In the genomic region with DNA sequence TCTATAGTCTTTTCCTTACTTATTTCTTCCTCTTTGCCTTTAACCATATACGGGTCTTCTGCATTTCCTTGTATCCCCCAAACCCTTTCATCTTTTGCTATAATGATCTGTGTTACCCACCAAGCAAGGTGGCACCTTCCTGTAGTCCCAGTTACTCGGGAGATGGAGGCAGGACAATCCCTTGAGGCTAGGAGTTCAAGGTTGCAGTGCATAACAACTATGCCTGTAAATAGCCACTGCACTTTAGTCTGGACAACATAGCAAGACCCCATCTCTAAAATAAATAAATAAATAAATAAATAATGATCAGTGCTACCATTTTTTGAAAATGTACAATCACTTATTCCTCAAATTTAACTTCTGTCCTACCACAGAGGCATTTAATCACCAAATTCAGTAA, we compare ENCODE assay signal across 23 cellular contexts. TPM values are rescaled to one million over a fixed set of nuclear protein-coding genes. Genes with fewer than 3 reads are reported as not detected.
A peak's percentile ranks its signal among the peaks of the same experiment; 100 is the strongest.
DNase-seq lines count a peak whose midpoint lies in the region; ATAC-seq, FAIRE-seq and TF ChIP-seq lines count a peak whose summit lies in the region.
"Had no signal": no experiment of that assay in that cellular context is flagged by ENCODE, and none has a peak within 500 bp of the region (broad histone marks: within the 10 kb centered on the region; RNA-seq: fewer than 3 reads in every experiment).

No MANE protein-coding gene starts in this region.

- H3K36me3 Mint-ChIP-seq in MCF 10A (ENCODE audit: insufficient read depth, unreplicated experiment) (peaks cover 77% of the 10 kb centered on the region), CD14-positive monocyte (peaks cover 63 to 80% of the 10 kb centered on the region in 2 donors), T-helper 17 cell (ENCODE audit: low read depth) (peaks cover 17% of the 10 kb centered on the region)
- peaks cover 63% of the 10 kb centered on the region for H3K36me3 Mint-ChIP-seq in dendritic cell treated with granulocyte-macrophage colony-stimulating factor and Interleukin-4, amounts not matched to agents 40 ng/mL and 50 ng/mL, for 4 days (ENCODE audit: low read depth)

- H4K20me1 ChIP-seq in mammary epithelial cell (ENCODE audit: insufficient read depth, low read length): no peaks in the 10 kb centered on the region
- no peaks in the 10 kb centered on the region for H4K20me1 ChIP-seq in Karpas-422 (ENCODE audit: insufficient read depth, low read depth, low read length)

- H3K4me3 Mint-ChIP-seq in MCF 10A (ENCODE audit: unreplicated experiment) (no peak overlapping the region), CD14-positive monocyte (no peak overlapping the region), T-helper 17 cell (no peak overlapping the region)
- no peak overlapping the region for H3K4me3 Mint-ChIP-seq in dendritic cell treated with granulocyte-macrophage colony-stimulating factor and Interleukin-4, amounts not matched to agents 40 ng/mL and 50 ng/mL, for 4 days
- H3K4me3 Mint-ChIP-seq: CD4-positive, alpha-beta T cell; HFFc6 had no signal

- CTCF ChIA-PET in MCF 10A (lab: Yijun Ruan, JAX) (interaction anchor here (1.0 to 1.8 kb wide), 2 partner anchors 53 to 272 kb away, joined by 3 to 7 read pairs; no protein-coding TSS in a partner anchor), mammary epithelial cell (lab: Charles Lee; ENCODE audit: low non-redundant PET) (no interaction called here)

- H3K4me2 ChIP-seq in mammary epithelial cell (ENCODE audit: insufficient read depth, low read depth, low read length): no peak overlapping the region
- H3K4me2 ChIP-seq in Karpas-422 (ENCODE audit: low read depth, low read length, poor library complexity, severe bottlenecking): no peak overlapping the region

- no peaks in the 10 kb centered on the region for H3K9me3 Mint-ChIP-seq in MCF 10A (ENCODE audit: unreplicated experiment)
- H3K9me3 Mint-ChIP-seq in CD14-positive monocyte: peaks cover 0 to 1% (median 0%) of the 10 kb centered on the region in 7 donors
- no peaks in the 10 kb centered on the region for H3K9me3 Mint-ChIP-seq in dendritic cell treated with granulocyte-macrophage colony-stimulating factor and Interleukin-4, amounts not matched to agents 40 ng/mL and 50 ng/mL, for 4 days
- H3K9me3 Mint-ChIP-seq: CD4-positive, alpha-beta T cell; HFFc6; IgD-negative memory B cell had no signal

- H2AFZ ChIP-seq in mammary epithelial cell (ENCODE audit: low read depth, low read length) (no peak overlapping the region), Karpas-422 (ENCODE audit: low read length) (no peak overlapping the region)
- H2AFZ ChIP-seq: GM23248 had no signal

- DNase-seq in MCF 10A (ENCODE audit: unreplicated experiment) (no peak), mammary epithelial cell (no peak), CD14-positive monocyte (ENCODE audit: low spot score) (no peak), T-helper 17 cell (no peak), GM12891 (ENCODE audit: insufficient read length, low spot score) (no peak), Karpas-422 (no peak), AG08396 (ENCODE audit: low spot score) (no peak)
- DNase-seq: 8988T; BE2C; C1 segment of cervical spinal cord; Caco-2; CD4-positive, alpha-beta T cell; GM23248; HCEC 1CT; HFFc6 had no signal

- H3K4me1 Mint-ChIP-seq in MCF 10A (ENCODE audit: insufficient read depth, unreplicated experiment) (peaks cover 25% of the 10 kb centered on the region), CD14-positive monocyte (peaks cover 49% of the 10 kb centered on the region), T-helper 17 cell (peaks cover 42% of the 10 kb centered on the region)
- H3K4me1 Mint-ChIP-seq in dendritic cell treated with granulocyte-macrophage colony-stimulating factor and Interleukin-4, amounts not matched to agents 40 ng/mL and 50 ng/mL, for 4 days (ENCODE audit: low read depth): peaks cover 40% of the 10 kb centered on the region

- BruUV-seq in MCF 10A (replicated peaks; lab: Mats Ljungman, UMichigan) (no TSS peak), mammary epithelial cell (replicated peaks; lab: Mats Ljungman, UMichigan) (no TSS peak)

- H3K9me2 ChIP-seq in Karpas-422 (replicated peaks; ENCODE audit: insufficient read depth, low read length): no peaks in the 10 kb centered on the region

- POLR2A ChIA-PET in MCF 10A (lab: Yijun Ruan, JAX): interaction anchor here (2.0 to 23.9 kb wide), 2 partner anchors 11 to 30 kb away, joined by 17 to 750 read pairs; partner anchors contain the start of gene DR1

- no peaks in the 10 kb centered on the region for H3K27me3 Mint-ChIP-seq in MCF 10A (ENCODE audit: insufficient read depth, unreplicated experiment)
- H3K27me3 Mint-ChIP-seq in CD14-positive monocyte (ENCODE audit: low read depth in 3 of 3): peaks cover 0 to 2% (median 0%) of the 10 kb centered on the region in 3 donors
- H3K27me3 Mint-ChIP-seq in T-helper 17 cell: no peaks in the 10 kb centered on the region
- H3K27me3 Mint-ChIP-seq in dendritic cell treated with granulocyte-macrophage colony-stimulating factor and Interleukin-4, amounts not matched to agents 40 ng/mL and 50 ng/mL, for 4 days: no peaks in the 10 kb centered on the region
- H3K27me3 Mint-ChIP-seq: CD4-positive, alpha-beta T cell; IgD-negative memory B cell had no signal

- ATAC-seq in T-helper 17 cell: no peak

- no peak for TF ChIP-seq POLR2A in GM12891 (IDR thresholded peaks at IDR 0.05; ENCODE audit: low read depth, low read length)

- dilution Hi-C loops in mammary epithelial cell (cut with HindIII; ENCODE audit: low sequenced_read_pairs): no loop called here

- in situ Hi-C loops in mammary epithelial cell (cut with MboI; ENCODE audit: low sequenced_read_pairs in 2 of 2): no loop called here

- H3K4me3 ChIP-seq in mammary epithelial cell (replicated peaks in 1 of 3; ENCODE audit: insufficient read depth in 1 of 3, low read depth in 2 of 3, low read length in 3 of 3): no peak overlapping the region
- H3K4me3 ChIP-seq in Karpas-422 (ENCODE audit: low read length): no peak overlapping the region
- H3K4me3 ChIP-seq: GM23248 had no signal

- H3K9me3 ChIP-seq in mammary epithelial cell (replicated peaks; ENCODE audit: insufficient read depth, low read length) (no peaks in the 10 kb centered on the region), T-helper 17 cell (ENCODE audit: control insufficient read depth, low read length, poor library complexity, severe bottlenecking) (no peaks in the 10 kb centered on the region), Karpas-422 (ENCODE audit: low read length) (no peaks in the 10 kb centered on the region)
- H3K9me3 ChIP-seq: BE2C, Caco-2 had no signal

- 100% methylated on average over 2 of the region's 2 CpGs for WGBS in mammary epithelial cell (ENCODE audit: low coverage, missing lambda C conversion rate)

- H3K79me2 ChIP-seq in mammary epithelial cell (ENCODE audit: insufficient read depth, low read length) (peaks cover 96% of the 10 kb centered on the region), Karpas-422 (ENCODE audit: low read length) (peaks cover 94% of the 10 kb centered on the region)

- H3K4me1 ChIP-seq in mammary epithelial cell (ENCODE audit: insufficient read depth, low read length) (peaks cover 12% of the 10 kb centered on the region), Karpas-422 (ENCODE audit: low read length) (no peaks in the 10 kb centered on the region)
- H3K4me1 ChIP-seq: BE2C, Caco-2 had no signal

- H3K27ac Mint-ChIP-seq in MCF 10A (ENCODE audit: low read depth, unreplicated experiment) (peak overlapping the region; percentile 12), CD14-positive monocyte (peak overlapping the region in 4 of 7 donors; percentile 63 to 87 (median 78)), T-helper 17 cell (peak overlapping the region; percentile 74)
- H3K27ac Mint-ChIP-seq in dendritic cell treated with granulocyte-macrophage colony-stimulating factor and Interleukin-4, amounts not matched to agents 40 ng/mL and 50 ng/mL, for 4 days: peak overlapping the region; percentile 12
- H3K27ac Mint-ChIP-seq: HFFc6, IgD-negative memory B cell had no signal

- H3K36me3 ChIP-seq in mammary epithelial cell (ENCODE audit: insufficient read depth, low read length) (peaks cover 56% of the 10 kb centered on the region), Karpas-422 (ENCODE audit: insufficient read depth, low read length) (peaks cover 19% of the 10 kb centered on the region)

- H3K27me3 ChIP-seq in mammary epithelial cell (ENCODE audit: insufficient read depth, low read length) (no peaks in the 10 kb centered on the region), Karpas-422 (ENCODE audit: low read length) (no peaks in the 10 kb centered on the region)
- H3K27me3 ChIP-seq: BE2C had no signal

- intact Hi-C loops in MCF 10A (cut with micrococcal nuclease) (no loop called here), mammary epithelial cell (cut with micrococcal nuclease) (no loop called here), CD14-positive monocyte (cut with micrococcal nuclease) (loop anchor here in 1 of 2 donors (10.0 kb wide), 1 partner anchor 488 kb away; no protein-coding TSS in a partner anchor)
- intact Hi-C loops in dendritic cell treated with granulocyte-macrophage colony-stimulating factor and Interleukin-4, amounts not matched to agents 40 ng/mL and 50 ng/mL, for 4 days (cut with micrococcal nuclease): no loop called here

- H3K27ac ChIP-seq in mammary epithelial cell (ENCODE audit: insufficient read depth, low read depth, low read length) (no peak overlapping the region), Karpas-422 (ENCODE audit: low read length) (no peak overlapping the region)
- H3K27ac ChIP-seq: GM23248 had no signal

- no peak overlapping the region for H3K9ac ChIP-seq in mammary epithelial cell (ENCODE audit: insufficient read depth, low read length)
- no peak overlapping the region for H3K9ac ChIP-seq in Karpas-422 (ENCODE audit: low read length)
- H3K9ac ChIP-seq: GM23248 had no signal

- TF ChIP-seq CTCF in MCF 10A (IDR thresholded peaks at IDR 0.05; ENCODE audit: unreplicated experiment) (no peak), mammary epithelial cell (conservative IDR thresholded peaks at IDR 0.05 in 1 of 2, IDR thresholded peaks at IDR 0.05 in 1 of 2; ENCODE audit: extremely low read depth in 1 of 2, insufficient read depth in 1 of 2, low read depth in 1 of 2, low read length in 2 of 2) (no peak), CD14-positive monocyte (IDR thresholded peaks at IDR 0.05) (no peak)

- no peak for FAIRE-seq in GM12891 (lab: Jason Lieb, UNC)
- FAIRE-seq: D721Med, G401.6, GM12892, GM18507, H54, HTR-8/SVneo had no signal

TF ChIP-seq in GM12891, 5 proteins besides CTCF, POLR2A, EP300 and RAD21:
- TF ChIP-seq SPI1 (IDR thresholded peaks at IDR 0.05; ENCODE audit: low read depth, low read length) (no peak), PAX5 (IDR thresholded peaks at IDR 0.05; ENCODE audit: insufficient read depth, low read length, severe bottlenecking) (no peak), TAF1 (IDR thresholded peaks at IDR 0.05; ENCODE audit: low read depth, low read length) (no peak), POLR2AphosphoS5 (IDR thresholded peaks at IDR 0.05; ENCODE audit: low read depth, low read length) (no peak), POU2F2 (IDR thresholded peaks at IDR 0.05; ENCODE audit: low read depth, low read length) (no peak)

RNA-seq across cellular contexts. Expression of gene DR1, which starts 11.5 kb away (rescaled TPM):
- total RNA-seq in MCF 10A (2022): 103 and 104 TPM in 2 replicates
- 10 to 100 TPM; 35.8 to 79.2 TPM for total RNA-seq in mammary epithelial cell
- polyA plus RNA-seq in mammary epithelial cell: 25.7 TPM
- polyA minus RNA-seq in mammary epithelial cell: 55.4 TPM
- polyA plus RNA-seq in CD14-positive monocyte: 10 to 100 TPM; 61.0 to 61.8 TPM
- 10 to 100 TPM; 58.9 to 75.1 TPM for total RNA-seq in T-helper 17 cell
- polyA plus RNA-seq in GM12891 (2012; ENCODE audit: low read depth, missing spikeins): 28.8 TPM
- total RNA-seq in Karpas-422 (2014; rRNA removed; shearing (Covaris generic); ENCODE audit: low replicate concordance): 26.9 and 29.9 TPM in 2 replicates

Comparison
In these comparisons a context has a peak if more than half of its experiments do, and no peak if none do; other contexts are left out.
1. H3K27ac Mint-ChIP-seq: peak in every context shown above with its lines; median percentile 78 in CD14-positive monocyte; 74 in T-helper 17 cell; 12 in MCF 10A; 12 in dendritic cell treated with granulocyte-macrophage colony-stimulating factor and Interleukin-4, amounts not matched to agents 40 ng/mL and 50 ng/mL, for 4 days.